In the genomic region with DNA sequence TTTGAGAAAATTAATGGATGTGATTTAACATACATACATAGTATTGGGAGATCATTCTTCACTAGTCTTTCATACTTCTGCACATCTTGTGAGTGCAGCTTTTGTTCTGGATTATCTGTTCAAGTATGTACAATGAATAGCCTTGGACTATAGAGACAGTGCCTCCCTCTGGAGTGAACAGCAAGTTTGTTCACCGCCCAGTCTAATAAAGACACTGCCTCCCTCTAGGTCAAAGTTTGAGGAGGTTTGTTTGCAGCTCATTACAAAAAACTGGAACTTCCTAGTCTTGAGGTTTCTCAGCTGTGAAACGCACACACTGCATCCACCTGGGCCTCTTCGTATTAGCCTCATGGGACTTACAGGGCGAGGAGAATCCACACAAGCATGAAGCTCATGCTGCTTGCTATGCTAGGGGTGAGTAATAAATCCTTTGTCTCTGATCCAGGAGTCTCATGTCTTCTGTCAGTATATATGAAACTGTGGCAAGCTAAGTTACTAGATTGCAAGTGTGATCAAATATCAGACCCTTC, we compare ENCODE assay signal across 19 cellular contexts.
"Had no signal": no experiment of that assay in that cellular context is flagged by ENCODE, and none has a peak within 500 bp of the region (broad histone marks: within the 10 kb centered on the region; RNA-seq: fewer than 3 reads in every experiment).

No MANE protein-coding gene starts in this region.

- DNase-seq: activated CD4-positive, alpha-beta T cell treated with anti-CD3 and anti-CD28 coated beads for 36 hours; activated CD4-positive, alpha-beta T cell treated with anti-CD3 and anti-CD28 coated beads, Interleukin-2, amount 50 U/mL, for 48 hours; activated gamma-delta T cell treated with Interleukin-2 at 50 U/mL for 16 hours; activated T-cell treated with anti-CD3 and anti-CD28 coated beads for 4 hours; adrenal gland; effector CD4-positive, alpha-beta T cell; heart right ventricle; left ventricle myocardium inferior; mammary epithelial cell; midbrain; stimulated activated CD4-positive, alpha-beta T cell treated with anti-CD3 and anti-CD28 coated beads, Interleukin-2, amount 100 ng/mL, for 24 hours; stimulated activated naive CD8-positive, alpha-beta T cell treated with anti-CD3 and anti-CD28 coated beads, Interleukin-15, amount 100 ng/mL, for 72 hours; transverse colon had no signal

- H3K4me1 Mint-ChIP-seq: activated CD4-positive, alpha-beta T cell treated with anti-CD3 and anti-CD28 coated beads for 36 hours; stimulated activated naive CD8-positive, alpha-beta T cell treated with anti-CD3 and anti-CD28 coated beads, Interleukin-15, amount 100 ng/mL, for 72 hours had no signal

- H3K36me3 Mint-ChIP-seq: activated naive CD4-positive, alpha-beta T cell treated with anti-CD3 and anti-CD28 coated beads, Interleukin-2, amount 50 U/mL, for 72 hours; WTC11 had no signal

- H3K4me3 Mint-ChIP-seq: activated CD4-positive, alpha-beta T cell treated with anti-CD3 and anti-CD28 coated beads for 36 hours; activated T-helper 1 cell treated with anti-CD3 and anti-CD28 coated beads, Interleukin-12 subunit alpha, Interleukin-12 subunit beta, Interleukin-2, Interleukin-4 antibody, amounts not matched to agents 30 ng/mL and 10 ng/mL and 1 ng/mL, durations not matched to agents 14 hours and 24 hours and 36 hours; stimulated activated naive CD8-positive, alpha-beta T cell treated with anti-CD3 and anti-CD28 coated beads, Interleukin-15, amount 100 ng/mL, for 72 hours; T-helper 2 cell treated with Interferon-gamma antibody and Interleukin-4, amounts not matched to agents 5 μg/mL and 100 μg/mL, for 36 hours; WTC11 had no signal

- FAIRE-seq: TTC549 had no signal

- ATAC-seq: activated CD4-positive, alpha-beta T cell treated with anti-CD3 and anti-CD28 coated beads for 36 hours; activated naive CD4-positive, alpha-beta T cell treated with anti-CD3 and anti-CD28 coated beads, Interleukin-2, amount 50 U/mL, for 72 hours; esophagus mucosa; heart right ventricle; stimulated activated naive CD8-positive, alpha-beta T cell treated with anti-CD3 and anti-CD28 coated beads, Interleukin-15, amount 100 ng/mL, for 72 hours; WTC11 had no signal

- H3K27ac Mint-ChIP-seq: activated CD4-positive, alpha-beta T cell treated with anti-CD3 and anti-CD28 coated beads for 36 hours; activated naive CD4-positive, alpha-beta T cell treated with anti-CD3 and anti-CD28 coated beads, Interleukin-2, amount 50 U/mL, for 72 hours; activated T-helper 1 cell treated with anti-CD3 and anti-CD28 coated beads, Interleukin-12 subunit alpha, Interleukin-12 subunit beta, Interleukin-2, Interleukin-4 antibody, amounts not matched to agents 30 ng/mL and 10 ng/mL and 1 ng/mL, durations not matched to agents 14 hours and 24 hours and 36 hours; stimulated activated naive CD8-positive, alpha-beta T cell treated with anti-CD3 and anti-CD28 coated beads, Interleukin-15, amount 100 ng/mL, for 72 hours; T-helper 2 cell treated with Interferon-gamma antibody and Interleukin-4, amounts not matched to agents 5 μg/mL and 100 μg/mL, for 36 hours; WTC11 had no signal

- H3K9me3 Mint-ChIP-seq: activated naive CD4-positive, alpha-beta T cell treated with anti-CD3 and anti-CD28 coated beads, Interleukin-2, amount 50 U/mL, for 72 hours; activated T-helper 1 cell treated with anti-CD3 and anti-CD28 coated beads, Interleukin-12 subunit alpha, Interleukin-12 subunit beta, Interleukin-2, Interleukin-4 antibody, amounts not matched to agents 30 ng/mL and 10 ng/mL and 1 ng/mL, durations not matched to agents 14 hours and 24 hours and 36 hours; stimulated activated naive CD8-positive, alpha-beta T cell treated with anti-CD3 and anti-CD28 coated beads, Interleukin-15, amount 100 ng/mL, for 72 hours; T-helper 2 cell treated with Interferon-gamma antibody and Interleukin-4, amounts not matched to agents 5 μg/mL and 100 μg/mL, for 36 hours had no signal
